In the genomic region with DNA sequence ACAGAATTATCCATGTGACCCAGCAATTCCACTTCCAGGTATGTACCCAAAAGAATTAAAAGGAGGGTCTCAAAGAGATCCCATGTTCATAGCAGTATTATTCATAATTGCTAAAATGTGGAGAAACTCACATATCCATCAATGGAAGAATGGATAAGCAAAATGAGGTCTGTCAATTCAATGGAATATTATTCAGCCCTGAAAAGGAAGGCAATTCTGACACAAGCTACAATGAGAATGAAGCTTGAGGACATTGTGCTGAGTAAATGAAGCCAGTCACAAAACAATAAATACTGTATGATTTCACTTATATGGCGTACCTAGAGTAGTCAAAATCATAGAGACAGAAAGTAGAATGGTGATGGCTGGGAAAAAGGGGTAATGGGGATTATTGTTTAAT, we compare ENCODE assay signal across 10 cellular contexts. TPM values are rescaled to one million over a fixed set of nuclear protein-coding genes. Genes with fewer than 3 reads are reported as not detected.
"Had no signal": no experiment of that assay in that cellular context is flagged by ENCODE, and none has a peak within 500 bp of the region (broad histone marks: within the 10 kb centered on the region; RNA-seq: fewer than 3 reads in every experiment).

No MANE protein-coding gene starts in this region.

- DNase-seq: IMR-90, KBM-7, KG1 had no signal

- FAIRE-seq: HepG2, HTR-8/SVneo had no signal

- H3K4me2 ChIP-seq: KMS-11 had no signal

- ATAC-seq: HepG2 had no signal

- H3K27ac ChIP-seq: HL-60, KMS-11 had no signal

- H3K9ac ChIP-seq: KMS-11 had no signal

RNA-seq across cellular contexts. Expression of a gene that starts 19.4 kb away (rescaled TPM):
- total RNA-seq: HT-29, HT1080 had no signal
- polyA plus RNA-seq: IgD-negative memory B cell had no signal
